11 cellular contexts compared by ENCODE assay signal in the genomic region with DNA sequence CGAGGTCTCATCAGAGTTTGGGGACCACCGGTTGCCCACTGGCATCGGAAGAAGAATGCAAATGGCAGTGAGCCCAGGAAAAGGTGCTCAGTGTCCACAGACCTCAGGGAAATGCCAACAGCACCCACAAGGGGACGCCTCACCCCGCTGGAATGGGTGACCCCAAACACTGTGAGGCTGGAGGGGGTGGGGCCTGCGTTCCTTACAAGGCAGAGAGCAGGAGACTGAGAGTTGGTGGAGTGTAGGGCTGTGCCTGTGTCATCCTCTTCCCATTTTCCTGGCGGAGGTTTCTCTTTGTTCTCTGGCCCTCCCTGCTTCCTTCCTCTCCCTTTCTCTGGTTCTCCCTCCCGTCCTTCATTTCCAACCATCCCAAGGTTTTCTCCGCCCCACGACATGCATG. TPM values are rescaled to one million over a fixed set of nuclear protein-coding genes. Genes with fewer than 3 reads are reported as not detected.
DNase-seq lines count a peak whose midpoint lies in the region; ATAC-seq, FAIRE-seq and TF ChIP-seq lines count a peak whose summit lies in the region.
"Not testable (repeated sequence)": the region's sequence is repeated elsewhere in the genome, so short reads cannot be mapped to it uniquely, and the experiment has no call there.
"Had no signal": no experiment of that assay in that cellular context is flagged by ENCODE, and none has a peak within 500 bp of the region (broad histone marks: within the 10 kb centered on the region; RNA-seq: fewer than 3 reads in every experiment).

No MANE protein-coding gene starts in this region.

- H3K27ac Mint-ChIP-seq in CD8-positive, alpha-beta T cell; activated naive CD8-positive, alpha-beta T cell treated with anti-CD3 and anti-CD28 coated beads, Interleukin-2, amount 50 U/mL, for 24 hours; naive thymus-derived CD8-positive, alpha-beta T cell; stimulated activated naive CD8-positive, alpha-beta T cell treated with anti-CD3 and anti-CD28 coated beads, Interleukin-15, amount 100 ng/mL, for 72 hours: not testable (repeated sequence)

- H3K14ac ChIP-seq in IMR-90 (replicated peaks; ENCODE audit: low read depth, low read length): not testable (repeated sequence)

- not testable (repeated sequence) for H2BK120ac ChIP-seq in IMR-90 (ENCODE audit: low read depth, low read length)

- TF ChIP-seq CTCF in CD8-positive, alpha-beta T cell (IDR thresholded peaks at IDR 0.05); IMR-90 (conservative IDR thresholded peaks at IDR 0.05; ENCODE audit: low read depth, low read length): not testable (repeated sequence)
- TF ChIP-seq CTCF in epithelial cell of proximal tubule (conservative IDR thresholded peaks at IDR 0.05; ENCODE audit: low read depth, low read length) (peak; percentile 14), keratinocyte (optimal IDR thresholded peaks at IDR 0.05 in 1 of 3, IDR thresholded peaks at IDR 0.05 in 1 of 3, conservative IDR thresholded peaks at IDR 0.05 in 1 of 3; ENCODE audit: extremely low read depth in 1 of 3, insufficient read depth in 2 of 3, low read length in 3 of 3) (peak in 1 of 3 experiments; percentile 7)

- CTCF ChIA-PET in CD8-positive, alpha-beta T cell (lab: Charles Lee); IMR-90 (lab: Yijun Ruan, JAX): not testable (repeated sequence)

- H2AFZ ChIP-seq in IMR-90 (replicated peaks; ENCODE audit: low read length, poor library complexity); keratinocyte (ENCODE audit: control insufficient read depth, low read length): not testable (repeated sequence)

- not testable (repeated sequence) for H3K56ac ChIP-seq in IMR-90 (ENCODE audit: extremely low read depth, insufficient read depth, low read length)

- TF ChIP-seq RAD21 in IMR-90 (IDR thresholded peaks at IDR 0.05; ENCODE audit: low read length): not testable (repeated sequence)

- not testable (repeated sequence) for H3K9me3 ChIP-seq in CD8-positive, alpha-beta T cell (ENCODE audit: low read length); IMR-90 (ENCODE audit: control insufficient read depth, insufficient read depth, low read length); keratinocyte (ENCODE audit: control insufficient read depth, low read depth, low read length)

- H3K36me3 ChIP-seq in CD8-positive, alpha-beta T cell (ENCODE audit: insufficient read depth, low read length); IMR-90 (ENCODE audit: control insufficient read depth, insufficient read depth, low read length); keratinocyte (ENCODE audit: control insufficient read depth in 2 of 2, extremely low read depth in 1 of 2, insufficient read depth in 2 of 2, low read length in 2 of 2): not testable (repeated sequence)

- H3K79me2 ChIP-seq in keratinocyte (ENCODE audit: control insufficient read depth, insufficient read depth, low read length): not testable (repeated sequence)

- not testable (repeated sequence) for H2AK5ac ChIP-seq in IMR-90 (ENCODE audit: low read depth, low read length)

- H3K4me2 ChIP-seq in IMR-90 (ENCODE audit: low read depth, low read length); keratinocyte (ENCODE audit: control insufficient read depth, extremely low read depth, insufficient read depth, low read depth, low read length): not testable (repeated sequence)

- not testable (repeated sequence) for H3K4me1 Mint-ChIP-seq in CD8-positive, alpha-beta T cell (ENCODE audit: low read depth); activated naive CD8-positive, alpha-beta T cell treated with anti-CD3 and anti-CD28 coated beads, Interleukin-2, amount 50 U/mL, for 24 hours; naive thymus-derived CD8-positive, alpha-beta T cell
- H3K4me1 Mint-ChIP-seq in stimulated activated naive CD8-positive, alpha-beta T cell treated with anti-CD3 and anti-CD28 coated beads, Interleukin-15, amount 100 ng/mL, for 72 hours: peaks cover 14% of the 10 kb centered on the region

- H3K9ac ChIP-seq in IMR-90 (ENCODE audit: low read depth, low read length); keratinocyte (ENCODE audit: control insufficient read depth, extremely low read depth, insufficient read depth, low read length): not testable (repeated sequence)

- H4K91ac ChIP-seq in IMR-90 (ENCODE audit: insufficient read depth, low read depth, low read length): not testable (repeated sequence)

- intact Hi-C loops in CD8-positive, alpha-beta T cell (cut with DNase I, micrococcal nuclease): loop anchor here in 1 of 2 experiments (5.0 kb wide), 1 partner anchor 63 kb away; no protein-coding TSS in a partner anchor
- intact Hi-C loops in IMR-90 (cut with micrococcal nuclease): not testable (repeated sequence)

- not testable (repeated sequence) for H3K9me3 Mint-ChIP-seq in CD8-positive, alpha-beta T cell; activated naive CD8-positive, alpha-beta T cell treated with anti-CD3 and anti-CD28 coated beads, Interleukin-2, amount 50 U/mL, for 24 hours; naive thymus-derived CD8-positive, alpha-beta T cell; stimulated activated naive CD8-positive, alpha-beta T cell treated with anti-CD3 and anti-CD28 coated beads, Interleukin-15, amount 100 ng/mL, for 72 hours

- FAIRE-seq in keratinocyte (lab: Jason Lieb, UNC): peak; percentile 9

- not testable (repeated sequence) for H3K4me3 Mint-ChIP-seq in CD8-positive, alpha-beta T cell; activated naive CD8-positive, alpha-beta T cell treated with anti-CD3 and anti-CD28 coated beads, Interleukin-2, amount 50 U/mL, for 24 hours; stimulated activated naive CD8-positive, alpha-beta T cell treated with anti-CD3 and anti-CD28 coated beads, Interleukin-15, amount 100 ng/mL, for 72 hours
- H3K4me3 Mint-ChIP-seq in naive thymus-derived CD8-positive, alpha-beta T cell: peak overlapping the region in 3 of 10 donors; percentile 24 to 39 (median 26)

- not testable (repeated sequence) for H3K36me3 Mint-ChIP-seq in CD8-positive, alpha-beta T cell; activated naive CD8-positive, alpha-beta T cell treated with anti-CD3 and anti-CD28 coated beads, Interleukin-2, amount 50 U/mL, for 24 hours (ENCODE audit: low read depth); naive thymus-derived CD8-positive, alpha-beta T cell

- DNase-seq in CD8-positive, alpha-beta T cell: peak in 1 of 7 experiments; percentile 5
- DNase-seq in IMR-90; activated naive CD8-positive, alpha-beta T cell treated with anti-CD3 and anti-CD28 coated beads, Interleukin-2, amount 50 U/mL, for 24 hours; epithelial cell of proximal tubule (ENCODE audit: low read depth); keratinocyte (ENCODE audit: low read depth, low spot score); naive thymus-derived CD8-positive, alpha-beta T cell; stimulated activated naive CD8-positive, alpha-beta T cell treated with anti-CD3 and anti-CD28 coated beads, Interleukin-15, amount 100 ng/mL, for 72 hours: not testable (repeated sequence)

- H2AK9ac ChIP-seq in IMR-90 (replicated peaks; ENCODE audit: low read depth, low read length, poor library complexity): not testable (repeated sequence)

- H3K27me3 Mint-ChIP-seq in CD8-positive, alpha-beta T cell (ENCODE audit: low read depth): peaks cover 67% of the 10 kb centered on the region
- H3K27me3 Mint-ChIP-seq in activated naive CD8-positive, alpha-beta T cell treated with anti-CD3 and anti-CD28 coated beads, Interleukin-2, amount 50 U/mL, for 24 hours: peaks cover 82% of the 10 kb centered on the region
- H3K27me3 Mint-ChIP-seq in naive thymus-derived CD8-positive, alpha-beta T cell: peaks cover 51 to 80% (median 70%) of the 10 kb centered on the region in 5 donors
- peaks cover 83% of the 10 kb centered on the region for H3K27me3 Mint-ChIP-seq in stimulated activated naive CD8-positive, alpha-beta T cell treated with anti-CD3 and anti-CD28 coated beads, Interleukin-15, amount 100 ng/mL, for 72 hours

- H3K23ac ChIP-seq in IMR-90 (ENCODE audit: low read depth, low read length): not testable (repeated sequence)

- no CpG with 5 or more reads among the region's 10 CpGs for WGBS in IMR-90 (ENCODE audit: extremely low coverage in 2 of 2, insufficient read length in 1 of 2), 2 experiments

- not testable (repeated sequence) for H4K20me1 ChIP-seq in IMR-90 (ENCODE audit: insufficient read depth, low read length); keratinocyte (ENCODE audit: control insufficient read depth, extremely low read depth, insufficient read depth, low read length)

- H4K5ac ChIP-seq in IMR-90 (ENCODE audit: low read depth, low read length): not testable (repeated sequence)

- in situ Hi-C loops in IMR-90 (cut with MboI; ENCODE audit: low sequenced_read_pairs): not testable (repeated sequence)

- H2BK15ac ChIP-seq in IMR-90 (ENCODE audit: low read depth, low read length): not testable (repeated sequence)

- not testable (repeated sequence) for H2BK5ac ChIP-seq in IMR-90 (ENCODE audit: low read depth, low read length, poor library complexity, severe bottlenecking)

- H3K18ac ChIP-seq in IMR-90 (ENCODE audit: low read depth, low read length): not testable (repeated sequence)

- peaks cover 20% of the 10 kb centered on the region for H3K27me3 ChIP-seq in CD8-positive, alpha-beta T cell (ENCODE audit: insufficient read depth, low read length)
- H3K27me3 ChIP-seq in IMR-90 (ENCODE audit: control insufficient read depth, insufficient read depth, low read length) (peaks cover 56% of the 10 kb centered on the region), keratinocyte (ENCODE audit: control insufficient read depth, extremely low read depth, insufficient read depth, low read length) (peaks cover 56% of the 10 kb centered on the region)

- POLR2A ChIA-PET in CD8-positive, alpha-beta T cell (lab: Charles Lee); IMR-90 (lab: Charles Lee; ENCODE audit: unreplicated experiment); naive thymus-derived CD8-positive, alpha-beta T cell (lab: Charles Lee): not testable (repeated sequence)

- H3K27ac ChIP-seq in CD8-positive, alpha-beta T cell (ENCODE audit: low read depth, low read length); IMR-90 (ENCODE audit: insufficient read depth, low read length); keratinocyte (ENCODE audit: control insufficient read depth, insufficient read depth, low read length): not testable (repeated sequence)

- BruUV-seq in IMR-90 (replicated peaks; lab: Mats Ljungman, UMichigan): not testable (repeated sequence)

- not testable (repeated sequence) for H3K79me1 ChIP-seq in IMR-90 (ENCODE audit: low read depth in 1 of 2, low read length in 2 of 2)

- H4K8ac ChIP-seq in IMR-90 (ENCODE audit: low read depth in 2 of 2, low read length in 2 of 2): not testable (repeated sequence)

- not testable (repeated sequence) for H3K4me1 ChIP-seq in CD8-positive, alpha-beta T cell (ENCODE audit: insufficient read depth, low read length); IMR-90 (ENCODE audit: control insufficient read depth, insufficient read depth, low read length); keratinocyte (ENCODE audit: control insufficient read depth, extremely low read depth, insufficient read depth, low read length)

- not testable (repeated sequence) for TF ChIP-seq POLR2A in IMR-90 (IDR thresholded peaks at IDR 0.05; ENCODE audit: low read depth, low read length)

- not testable (repeated sequence) for H2BK20ac ChIP-seq in IMR-90 (ENCODE audit: low read depth, low read length)

- ATAC-seq in CD8-positive, alpha-beta T cell: peak; percentile 92
- peak; percentile 92 for ATAC-seq in IMR-90 (ENCODE audit: low read depth)
- peak; percentile 50 to 68 for ATAC-seq in activated CD4-positive, CD25-positive, alpha-beta regulatory T cell treated with anti-CD3 and anti-CD28 coated beads, Interleukin-2, amount 50 U/mL, for 24 hours
- ATAC-seq in activated naive CD8-positive, alpha-beta T cell treated with anti-CD3 and anti-CD28 coated beads, Interleukin-2, amount 50 U/mL, for 24 hours: peak; percentile 88
- peak; percentile 81 for ATAC-seq in naive thymus-derived CD8-positive, alpha-beta T cell
- peak; percentile 90 for ATAC-seq in stimulated activated naive CD8-positive, alpha-beta T cell treated with anti-CD3 and anti-CD28 coated beads, Interleukin-15, amount 100 ng/mL, for 72 hours

- not testable (repeated sequence) for H3K4me3 ChIP-seq in CD8-positive, alpha-beta T cell (ENCODE audit: low read depth, low read length); IMR-90 (ENCODE audit: insufficient read depth, low read depth, low read length); epithelial cell of proximal tubule (ENCODE audit: low read depth, low read length); keratinocyte (ENCODE audit: control insufficient read depth in 2 of 3, extremely low read depth in 1 of 3, insufficient read depth in 2 of 3, low read depth in 1 of 3, low read length in 3 of 3)

- H3K4ac ChIP-seq in IMR-90 (ENCODE audit: low read depth, low read length): not testable (repeated sequence)

- not testable (repeated sequence) for H3K9me1 ChIP-seq in IMR-90 (ENCODE audit: insufficient read depth, low read length); keratinocyte (ENCODE audit: control insufficient read depth, extremely low read depth, insufficient read depth, low read length)

- dilution Hi-C loops in IMR-90 (cut with HindIII; ENCODE audit: low sequenced_read_pairs, unreplicated experiment); keratinocyte (cut with MboI; ENCODE audit: extremely low pct_ligation_motif_present, low sequenced_read_pairs): not testable (repeated sequence)

RNA-seq across cellular contexts. Expression of a gene that starts 9.8 kb away (rescaled TPM):
- under 1 TPM; 0.28 to 0.41 TPM for total RNA-seq in CD8-positive, alpha-beta T cell
- total RNA-seq in IMR-90 (2012; rRNA removed): 0.18 and 0.56 TPM in 2 replicates
- 0.69 and 0.87 TPM in 2 replicates for polyA plus RNA-seq in IMR-90 (2012; rRNA removed)
- 0.25 TPM in 2 replicates for polyA plus RNA-seq in IMR-90 (2012; cell fraction: cytosol; rRNA removed)
- 0.15 and 0.84 TPM in 2 replicates for polyA plus RNA-seq in IMR-90 (2012; cell fraction: nucleus; rRNA removed; ENCODE audit: low replicate concordance)
- 0.23 and 0.94 TPM in 2 replicates for total RNA-seq in epithelial cell of proximal tubule
- 1.7 to 2.4 TPM (median 2.2 TPM) in 3 replicates for polyA plus RNA-seq in keratinocyte
- polyA plus RNA-seq in keratinocyte (2011; ENCODE audit: low read depth): 13.1 TPM
- 2.6 and 4.4 TPM in 2 replicates for polyA plus RNA-seq in keratinocyte (2011; cell fraction: cytosol; rRNA removed)
- 5.7 and 6.8 TPM in 2 replicates for polyA plus RNA-seq in keratinocyte (2011; cell fraction: nucleus; rRNA removed)
- polyA plus RNA-seq in keratinocyte (2012; ENCODE audit: low replicate concordance): 1.7 and 6.9 TPM in 2 replicates
- polyA minus RNA-seq in keratinocyte: 0.39 to 0.67 TPM (median 0.59 TPM) in 3 replicates
- 0.77 TPM for polyA minus RNA-seq in keratinocyte (2011; cell fraction: cytosol; rRNA and poly(A)+ RNA removed)
- polyA minus RNA-seq in keratinocyte (2011; cell fraction: nucleus; rRNA and poly(A)+ RNA removed): 1.3 and 3.1 TPM in 2 replicates
- under 1 TPM in 1 of 2 experiments, not detected in 1; 0.16 TPM for total RNA-seq in naive thymus-derived CD8-positive, alpha-beta T cell
- polyA plus RNA-seq in naive thymus-derived CD8-positive, alpha-beta T cell: not detected

RNA-seq across cellular contexts. Expression of a gene that starts 12.1 kb away (rescaled TPM):
- 1 to 10 TPM; 7.2 to 9.7 TPM for total RNA-seq in CD8-positive, alpha-beta T cell
- total RNA-seq in IMR-90 (2012; rRNA removed) (7.2 and 7.9 TPM in 2 replicates), epithelial cell of proximal tubule (5.3 and 16.0 TPM in 2 replicates)
- polyA plus RNA-seq in IMR-90 (2012; rRNA removed) (16.2 and 17.0 TPM in 2 replicates), keratinocyte (11.8 to 15.7 TPM (median 14.0 TPM) in 3 replicates)
- polyA plus RNA-seq in IMR-90 (2012; cell fraction: cytosol; rRNA removed): 12.4 and 17.1 TPM in 2 replicates
- polyA plus RNA-seq in IMR-90 (2012; cell fraction: nucleus; rRNA removed; ENCODE audit: low replicate concordance): 6.0 and 6.8 TPM in 2 replicates
- polyA plus RNA-seq in keratinocyte (2011; ENCODE audit: low read depth): 4.9 TPM
- polyA plus RNA-seq in keratinocyte (2011; cell fraction: cytosol; rRNA removed): 12.0 and 13.7 TPM in 2 replicates
- 33.5 and 35.2 TPM in 2 replicates for polyA plus RNA-seq in keratinocyte (2011; cell fraction: nucleus; rRNA removed)
- 8.1 and 11.0 TPM in 2 replicates for polyA plus RNA-seq in keratinocyte (2012; ENCODE audit: low replicate concordance)
- polyA minus RNA-seq in keratinocyte: 6.8 to 12.5 TPM (median 7.4 TPM) in 3 replicates
- polyA minus RNA-seq in keratinocyte (2011; cell fraction: cytosol; rRNA and poly(A)+ RNA removed): 9.2 TPM
- polyA minus RNA-seq in keratinocyte (2011; cell fraction: nucleus; rRNA and poly(A)+ RNA removed): 6.9 and 7.6 TPM in 2 replicates
- total RNA-seq in naive thymus-derived CD8-positive, alpha-beta T cell: not detected
- polyA plus RNA-seq in naive thymus-derived CD8-positive, alpha-beta T cell: under 1 TPM in 2 of 3 donors, not detected in 1; 0.37 to 0.41 TPM
- total RNA-seq: spleen had no signal

RNA-seq across cellular contexts. Expression of a gene that starts 31.0 kb away (rescaled TPM):
- not detected for total RNA-seq in CD8-positive, alpha-beta T cell
- total RNA-seq in IMR-90 (2012; rRNA removed): 1.3 and 2.2 TPM in 2 replicates
- 3.6 and 4.2 TPM in 2 replicates for polyA plus RNA-seq in IMR-90 (2012; rRNA removed)
- 2.9 and 4.8 TPM in 2 replicates for polyA plus RNA-seq in IMR-90 (2012; cell fraction: cytosol; rRNA removed)
- polyA plus RNA-seq in IMR-90 (2012; cell fraction: nucleus; rRNA removed; ENCODE audit: low replicate concordance): 1.3 and 2.7 TPM in 2 replicates
- 0.43 TPM in 1 of 2 replicates, not detected in the other for total RNA-seq in epithelial cell of proximal tubule
- 12.1 to 38.8 TPM (median 16.4 TPM) in 3 replicates for polyA plus RNA-seq in keratinocyte
- 69.8 TPM for polyA plus RNA-seq in keratinocyte (2011; ENCODE audit: low read depth)
- polyA plus RNA-seq in keratinocyte (2011; cell fraction: cytosol; rRNA removed): 25.0 and 34.7 TPM in 2 replicates
- 76.7 and 78.1 TPM in 2 replicates for polyA plus RNA-seq in keratinocyte (2011; cell fraction: nucleus; rRNA removed)
- polyA plus RNA-seq in keratinocyte (2012; ENCODE audit: low replicate concordance): 10.8 and 136 TPM in 2 replicates
- polyA minus RNA-seq in keratinocyte: 4.8 to 21.9 TPM (median 12.4 TPM) in 3 replicates
- polyA minus RNA-seq in keratinocyte (2011; cell fraction: cytosol; rRNA and poly(A)+ RNA removed): 14.6 TPM
- polyA minus RNA-seq in keratinocyte (2011; cell fraction: nucleus; rRNA and poly(A)+ RNA removed): 15.8 and 23.7 TPM in 2 replicates
- not detected for total RNA-seq in naive thymus-derived CD8-positive, alpha-beta T cell
- polyA plus RNA-seq in naive thymus-derived CD8-positive, alpha-beta T cell: not detected
- total RNA-seq: PC-9 had no signal

RNA-seq across cellular contexts. Expression of a gene that starts 56.0 kb away (rescaled TPM):
- not detected for total RNA-seq in CD8-positive, alpha-beta T cell
- not detected in 2 replicates for total RNA-seq in IMR-90 (2012; rRNA removed)
- not detected in 2 replicates for polyA plus RNA-seq in IMR-90 (2012; rRNA removed)
- 0.02 TPM in 1 of 2 replicates, not detected in the other for polyA plus RNA-seq in IMR-90 (2012; cell fraction: cytosol; rRNA removed)
- polyA plus RNA-seq in IMR-90 (2012; cell fraction: nucleus; rRNA removed; ENCODE audit: low replicate concordance): 0.16 TPM in 1 of 2 replicates, not detected in the other
- not detected in 2 replicates for total RNA-seq in epithelial cell of proximal tubule
- polyA plus RNA-seq in keratinocyte: 8.4 to 24.9 TPM (median 14.0 TPM) in 3 replicates
- polyA plus RNA-seq in keratinocyte (2011; ENCODE audit: low read depth): 19.2 TPM
- 7.7 and 14.8 TPM in 2 replicates for polyA plus RNA-seq in keratinocyte (2011; cell fraction: cytosol; rRNA removed)
- 29.0 and 31.6 TPM in 2 replicates for polyA plus RNA-seq in keratinocyte (2011; cell fraction: nucleus; rRNA removed)
- 4.6 and 45.2 TPM in 2 replicates for polyA plus RNA-seq in keratinocyte (2012; ENCODE audit: low replicate concordance)
- polyA minus RNA-seq in keratinocyte: 2.3 to 20.6 TPM (median 5.9 TPM) in 3 replicates
- 2.3 TPM for polyA minus RNA-seq in keratinocyte (2011; cell fraction: cytosol; rRNA and poly(A)+ RNA removed)
- polyA minus RNA-seq in keratinocyte (2011; cell fraction: nucleus; rRNA and poly(A)+ RNA removed): 10.4 and 15.0 TPM in 2 replicates
- not detected for total RNA-seq in naive thymus-derived CD8-positive, alpha-beta T cell
- not detected for polyA plus RNA-seq in naive thymus-derived CD8-positive, alpha-beta T cell
- total RNA-seq: osteocyte had no signal
